Comparison of ENCODE assay signal across 9 cellular contexts in genomic region chr7:54841772-54842707, GRCh38.
A peak's percentile ranks its signal among the peaks of the same experiment; 100 is the strongest.
DNase-seq lines count a peak whose midpoint lies in the region; ATAC-seq and TF ChIP-seq lines count a peak whose summit lies in the region.
"Had no signal": no experiment of that assay in that cellular context is flagged by ENCODE, and none has a peak within 500 bp of the region (broad histone marks: within the 10 kb centered on the region; RNA-seq: fewer than 3 reads in every experiment).

No MANE protein-coding gene starts in this region.

- H3K9me3 Mint-ChIP-seq in activated T-cell treated with anti-CD3 and anti-CD28 coated beads, Interleukin-2, amount 50 U/mL, for 72 hours, result no peaks in the 10 kb centered on the region

- H3K27me3 Mint-ChIP-seq in activated T-cell treated with anti-CD3 and anti-CD28 coated beads, Interleukin-2, amount 50 U/mL, for 72 hours (ENCODE audit: low read depth), result no peaks in the 10 kb centered on the region

- no peak overlapping the region for H3K4me3 ChIP-seq in transverse colon
- no peak overlapping the region for H3K4me3 ChIP-seq in uterus

- intact Hi-C loops in transverse colon (cut with DNase I; ENCODE audit: low total_unique reads), result no loop called here
- intact Hi-C loops in uterus (cut with DNase I; ENCODE audit: low total_unique reads), result no loop called here

- TF ChIP-seq EP300 in transverse colon (IDR thresholded peaks at IDR 0.05; ENCODE audit: low read depth), result no peak

- H3K4me1 ChIP-seq in foreskin keratinocyte, result peaks cover 23% of the 10 kb centered on the region
- H3K4me1 ChIP-seq in transverse colon, result no peaks in the 10 kb centered on the region
- H3K4me1 ChIP-seq in uterus, result peaks cover 0 to 15% of the 10 kb centered on the region in 2 donors

- 54 to 57% methylated on average over 6 to 8 of the region's 8 CpGs for WGBS in transverse colon (ENCODE audit: low coverage in 1 of 2), 2 donors

- H3K27ac ChIP-seq in foreskin keratinocyte (no peak overlapping the region), transverse colon (no peak overlapping the region), uterus (no peak overlapping the region)

- in situ Hi-C loops in transverse colon (cut with MboI; ENCODE audit: low pct_ligation_motif_present in 1 of 4, low pct_unique_long_range_greater_than_20kb in 1 of 4, low sequenced_read_pairs in 3 of 4), result no loop called here

- H3K4me1 Mint-ChIP-seq in activated T-cell treated with anti-CD3 and anti-CD28 coated beads, Interleukin-2, amount 50 U/mL, for 72 hours (ENCODE audit: low read depth), result no peaks in the 10 kb centered on the region

- no peak for TF ChIP-seq POLR2A in transverse colon (IDR thresholded peaks at IDR 0.05)
- no peak for TF ChIP-seq POLR2A in uterus (IDR thresholded peaks at IDR 0.05)

- H3K4me3 Mint-ChIP-seq in activated T-cell treated with anti-CD3 and anti-CD28 coated beads, Interleukin-2, amount 50 U/mL, for 72 hours, result no peak overlapping the region

- H3K36me3 ChIP-seq in transverse colon, result no peaks in the 10 kb centered on the region
- no peaks in the 10 kb centered on the region for H3K36me3 ChIP-seq in uterus

- no peaks in the 10 kb centered on the region for H3K36me3 Mint-ChIP-seq in activated T-cell treated with anti-CD3 and anti-CD28 coated beads, Interleukin-2, amount 50 U/mL, for 72 hours (ENCODE audit: insufficient read depth in 2 of 2)

- TF ChIP-seq CTCF in foreskin keratinocyte (conservative IDR thresholded peaks at IDR 0.05) (peak; percentile 43), transverse colon (IDR thresholded peaks at IDR 0.05) (peak in 3 of 5 experiments; percentile 22 to 27 (median 24)), uterus (IDR thresholded peaks at IDR 0.05) (peak in 1 of 4 experiments; percentile 17)

- ATAC-seq in activated T-cell treated with anti-CD3 and anti-CD28 coated beads, Interleukin-2, amount 50 U/mL, for 72 hours (replicated peaks in 1 of 2), result no peak
- ATAC-seq in foreskin keratinocyte (no peak), HG03280 (IDR thresholded peaks at IDR 0.05; ENCODE audit: unreplicated experiment) (no peak)
- ATAC-seq: stimulated activated naive CD8-positive, alpha-beta T cell treated with anti-CD3 and anti-CD28 coated beads, Interleukin-15, Interleukin-2, amounts not matched to agents 100 U/mL and 50 U/mL, for 24 hours had no signal

- H3K9me3 ChIP-seq in transverse colon, result no peaks in the 10 kb centered on the region
- no peaks in the 10 kb centered on the region for H3K9me3 ChIP-seq in uterus

- H3K27me3 ChIP-seq in foreskin keratinocyte, result no peaks in the 10 kb centered on the region
- no peaks in the 10 kb centered on the region for H3K27me3 ChIP-seq in transverse colon
- no peaks in the 10 kb centered on the region for H3K27me3 ChIP-seq in uterus

- H3K27ac Mint-ChIP-seq in activated T-cell treated with anti-CD3 and anti-CD28 coated beads, Interleukin-2, amount 50 U/mL, for 72 hours, result no peak overlapping the region

- peak; percentile 4 to 15 for DNase-seq in activated T-cell treated with anti-CD3 and anti-CD28 coated beads, Interleukin-2, amount 50 U/mL, for 72 hours
- DNase-seq in activated T-cell treated with anti-CD3 and anti-CD28 coated beads for 4 hours, result no peak
- peak; percentile 43 for DNase-seq in RKO (ENCODE audit: low spot score)
- DNase-seq in foreskin keratinocyte, result peak in 1 of 2 donors; percentile 43
- DNase-seq in transverse colon, result peak; percentile 17
- no peak for DNase-seq in uterus
- DNase-seq in hippocampal formation (lab: John Stamatoyannopoulos, UW), result no peak
- DNase-seq: stimulated activated naive CD8-positive, alpha-beta T cell treated with anti-CD3 and anti-CD28 coated beads, Interleukin-15, Interleukin-2, amounts not matched to agents 100 U/mL and 50 U/mL, for 24 hours had no signal

Comparison
In these comparisons a context has a peak if more than half of its experiments do, and no peak if none do; other contexts are left out.
1. DNase-seq: peak in activated T-cell treated with anti-CD3 and anti-CD28 coated beads, Interleukin-2, amount 50 U/mL, for 72 hours (2 of 2), RKO (single experiment) and transverse colon (single experiment); none in activated T-cell treated with anti-CD3 and anti-CD28 coated beads for 4 hours (single experiment), uterus (0 of 2) and hippocampal formation (0 of 2).